15 cellular contexts compared by ENCODE assay signal in genomic region chr5:145682197-145682895, GRCh38.
DNase-seq lines count a peak whose midpoint lies in the region; ATAC-seq and TF ChIP-seq lines count a peak whose summit lies in the region.
"Had no signal": no experiment of that assay in that cellular context is flagged by ENCODE, and none has a peak within 500 bp of the region (broad histone marks: within the 10 kb centered on the region; RNA-seq: fewer than 3 reads in every experiment).

No MANE protein-coding gene starts in this region.

- no peak overlapping the region for H4K5ac ChIP-seq in mesendoderm (ENCODE audit: low read length)

- H3K79me2 ChIP-seq in KMS-11 (ENCODE audit: insufficient read depth, low read depth) (no peaks in the 10 kb centered on the region), mesendoderm (ENCODE audit: control insufficient read depth, insufficient read depth, low read length) (no peaks in the 10 kb centered on the region)

- H3K23ac ChIP-seq in mesendoderm (ENCODE audit: low read length), result no peak overlapping the region

- no peak overlapping the region for H2BK5ac ChIP-seq in mesendoderm (ENCODE audit: low read length)

- no peak overlapping the region for H2AFZ ChIP-seq in KMS-11 (ENCODE audit: low read depth)

- no peak overlapping the region for H3K56ac ChIP-seq in mesendoderm (ENCODE audit: low read length)

- no peak overlapping the region for H2AK5ac ChIP-seq in mesendoderm (ENCODE audit: low read length)

- peaks cover 12% of the 10 kb centered on the region for H3K4me1 ChIP-seq in KMS-11 (ENCODE audit: low read depth, poor library complexity, severe bottlenecking)
- H3K4me1 ChIP-seq in mesendoderm (ENCODE audit: control insufficient read depth, low read depth, low read length), result no peaks in the 10 kb centered on the region

- H2BK15ac ChIP-seq in mesendoderm (replicated peaks; ENCODE audit: low read depth), result peak overlapping the region; percentile 36

- DNase-seq in NCI-H1417 (lab: John Stamatoyannopoulos, UW) (peak in 2 of 3 experiments; percentile 1 to 53), NCI-H1417 treated with DMSO at 0.1 percent for 48 hours (lab: John Stamatoyannopoulos, UW) (no peak), SK-N-MC (ENCODE audit: low read depth, low spot score) (no peak), mesendoderm (no peak), DMS153 treated with DMSO at 0.1 percent for 48 hours (lab: John Stamatoyannopoulos, UW; ENCODE audit: unreplicated experiment) (no peak)
- DNase-seq: GOT3, NCI-H187 had no signal

- no peaks in the 10 kb centered on the region for H3K79me1 ChIP-seq in mesendoderm (ENCODE audit: low read length)

- H3K4me2 ChIP-seq in KMS-11 (0 out of 2 replicates have a peak overlapping the region, but pooled peaks have one; percentile 2), mesendoderm (ENCODE audit: low read length) (no peak overlapping the region)
- H3K4me2 ChIP-seq: SK-N-SH had no signal

- no CpG with 5 or more reads among the region's 8 CpGs for WGBS in mesendoderm (ENCODE audit: extremely low coverage, insufficient coverage, low lambda C conversion rate)

- peak overlapping the region; percentile 55 for H3K4ac ChIP-seq in mesendoderm (ENCODE audit: low read depth, low read length)

- no peaks in the 10 kb centered on the region for H3K27me3 ChIP-seq in KMS-11 (ENCODE audit: insufficient read depth, low read depth)
- no peaks in the 10 kb centered on the region for H3K27me3 ChIP-seq in mesendoderm (ENCODE audit: insufficient read depth, low read length, poor library complexity)
- H3K27me3 ChIP-seq: BLaER1 treated with 17β-estradiol and CSF1 and Interleukin-3, amounts not matched to agents 10 nM and 100 nM had no signal

- no peak for TF ChIP-seq CTCF in KMS-11 (conservative IDR thresholded peaks at IDR 0.05; ENCODE audit: low read depth, low read length)

- H4K20me1 ChIP-seq in KMS-11 (ENCODE audit: insufficient read depth), result no peaks in the 10 kb centered on the region
- H4K20me1 ChIP-seq: BLaER1 treated with 17β-estradiol and CSF1 and Interleukin-3, amounts not matched to agents 10 nM and 100 nM had no signal

- H3K4me3 ChIP-seq in KMS-11 (IDR thresholded peaks at IDR 0.05; ENCODE audit: insufficient read depth, low read depth, low read length), result no peak overlapping the region
- no peak overlapping the region for H3K4me3 ChIP-seq in SK-N-MC
- H3K4me3 ChIP-seq in mesendoderm (ENCODE audit: low read length), result no peak overlapping the region
- H3K4me3 ChIP-seq: BLaER1 treated with 17β-estradiol and CSF1 and Interleukin-3, amounts not matched to agents 10 nM and 100 nM had no signal

- H3K9ac ChIP-seq in KMS-11, result no peak overlapping the region
- no peak overlapping the region for H3K9ac ChIP-seq in SK-N-MC (ENCODE audit: insufficient read length)
- no peak overlapping the region for H3K9ac ChIP-seq in mesendoderm (ENCODE audit: low read length)
- H3K9ac ChIP-seq: BLaER1 treated with 17β-estradiol and CSF1 and Interleukin-3, amounts not matched to agents 10 nM and 100 nM; SK-N-SH had no signal

- no peak overlapping the region for H4K8ac ChIP-seq in mesendoderm (ENCODE audit: low read depth, low read length)

- no peaks in the 10 kb centered on the region for H3K36me3 ChIP-seq in KMS-11 (ENCODE audit: insufficient read depth)
- H3K36me3 ChIP-seq in SK-N-MC (ENCODE audit: insufficient read depth, low read length), result no peaks in the 10 kb centered on the region
- no peaks in the 10 kb centered on the region for H3K36me3 ChIP-seq in mesendoderm (ENCODE audit: control insufficient read depth, insufficient read depth, low read length)
- H3K36me3 ChIP-seq: BLaER1 treated with 17β-estradiol and CSF1 and Interleukin-3, amounts not matched to agents 10 nM and 100 nM had no signal

- H3K9me3 ChIP-seq in SK-N-MC (ENCODE audit: low read depth, low read length), result no peaks in the 10 kb centered on the region
- H3K9me3 ChIP-seq: BLaER1 treated with 17β-estradiol and CSF1 and Interleukin-3, amounts not matched to agents 10 nM and 100 nM; Caco-2; SK-N-SH had no signal

- H3K27ac ChIP-seq in KMS-11 (no peak overlapping the region), SK-N-MC (peak overlapping the region; percentile 75), mesendoderm (ENCODE audit: low read depth, low read length) (no peak overlapping the region)
- H3K27ac ChIP-seq: 22Rv1; BLaER1 treated with 17β-estradiol and CSF1 and Interleukin-3, amounts not matched to agents 10 nM and 100 nM had no signal

- peak overlapping the region; percentile 75 for H3K18ac ChIP-seq in mesendoderm (ENCODE audit: low read length)

- ATAC-seq in GM21381 (IDR thresholded peaks at IDR 0.05; ENCODE audit: unreplicated experiment), result no peak
- no peak for ATAC-seq in HG02852 (IDR thresholded peaks at IDR 0.05; ENCODE audit: unreplicated experiment)
- ATAC-seq: T-cell had no signal

- H2BK120ac ChIP-seq in mesendoderm (ENCODE audit: low read depth, low read length), result no peak overlapping the region

Comparison
In these comparisons a context has a peak if more than half of its experiments do, and no peak if none do; other contexts are left out.
1. DNase-seq: peak in NCI-H1417 (2 of 3); none in NCI-H1417 treated with DMSO at 0.1 percent for 48 hours (single experiment), SK-N-MC (single experiment), mesendoderm (single experiment) and DMS153 treated with DMSO at 0.1 percent for 48 hours (single experiment).